In genomic region chr9:127869310-127870152, GRCh38 we compare ENCODE assay signal across 8 cellular contexts. TPM values are rescaled to one million over a fixed set of nuclear protein-coding genes. Genes with fewer than 3 reads are reported as not detected.
DNase-seq lines count a peak whose midpoint lies in the region; ATAC-seq and TF ChIP-seq lines count a peak whose summit lies in the region.

No MANE protein-coding gene starts in this region.

- no peak overlapping the region for H3K4me3 ChIP-seq in Karpas-422 (ENCODE audit: low read length)
- H3K4me3 ChIP-seq in RWPE2 (ENCODE audit: severe bottlenecking), result no peak overlapping the region
- no peak overlapping the region for H3K4me3 ChIP-seq in foreskin fibroblast (ENCODE audit: low read depth in 1 of 2, low read length in 2 of 2)
- H3K4me3 ChIP-seq in testis, result no peak overlapping the region

- H3K4me3 Mint-ChIP-seq in activated T-helper 2 cell treated with anti-CD3 and anti-CD28 coated beads, Interferon-gamma antibody, Interleukin-2, Interleukin-4, amounts not matched to agents 10 μg/mL and 5 μg/mL and 100 μg/mL, durations not matched to agents 14 hours and 24 hours and 36 hours (ENCODE audit: low read depth), result no peak overlapping the region

- H3K4me1 Mint-ChIP-seq in activated T-helper 2 cell treated with anti-CD3 and anti-CD28 coated beads, Interferon-gamma antibody, Interleukin-2, Interleukin-4, amounts not matched to agents 10 μg/mL and 5 μg/mL and 100 μg/mL, durations not matched to agents 14 hours and 24 hours and 36 hours (ENCODE audit: low read depth), result peaks cover 12% of the 10 kb centered on the region

- H3K27me3 ChIP-seq in Karpas-422 (ENCODE audit: low read length) (no peaks in the 10 kb centered on the region), RWPE2 (ENCODE audit: insufficient read depth, poor library complexity, severe bottlenecking) (no peaks in the 10 kb centered on the region), testis (no peaks in the 10 kb centered on the region)

- H3K27ac ChIP-seq in Karpas-422 (ENCODE audit: low read length) (no peak overlapping the region), RWPE2 (ENCODE audit: poor library complexity, severe bottlenecking) (no peak overlapping the region), testis (peak overlapping the region in 1 of 2 donors; percentile 83)

- H3K36me3 ChIP-seq in Karpas-422 (ENCODE audit: insufficient read depth, low read length) (no peaks in the 10 kb centered on the region), RWPE2 (ENCODE audit: low read depth) (peaks cover 4% of the 10 kb centered on the region; the same call in 1 of the 2 replicates), testis (ENCODE audit: low read depth, missing control alignments) (no peaks in the 10 kb centered on the region)

- no peak overlapping the region for H3K27ac Mint-ChIP-seq in activated T-helper 2 cell treated with anti-CD3 and anti-CD28 coated beads, Interferon-gamma antibody, Interleukin-2, Interleukin-4, amounts not matched to agents 10 μg/mL and 5 μg/mL and 100 μg/mL, durations not matched to agents 14 hours and 24 hours and 36 hours

- 44 to 70% methylated on average over 13 to 18 of the region's 18 CpGs for WGBS in testis, 2 donors

- no peaks in the 10 kb centered on the region for H3K9me2 ChIP-seq in Karpas-422 (replicated peaks; ENCODE audit: insufficient read depth, low read length)

- no peak overlapping the region for H3K9ac ChIP-seq in Karpas-422 (ENCODE audit: low read length)

- no peaks in the 10 kb centered on the region for H3K9me3 Mint-ChIP-seq in activated T-helper 2 cell treated with anti-CD3 and anti-CD28 coated beads, Interferon-gamma antibody, Interleukin-2, Interleukin-4, amounts not matched to agents 10 μg/mL and 5 μg/mL and 100 μg/mL, durations not matched to agents 14 hours and 24 hours and 36 hours

- ATAC-seq in RWPE2 (ENCODE audit: low read depth), result peak; percentile 87

- DNase-seq in NCI-H446 (lab: John Stamatoyannopoulos, UW) (peak; percentile 15 to 69), NCI-H446 treated with DMSO at 0.1 percent for 48 hours (lab: John Stamatoyannopoulos, UW) (no peak), Karpas-422 (peak; percentile 92), RWPE2 (ENCODE audit: low spot score) (no peak), foreskin fibroblast (peak; percentile 70 to 92), occipital lobe (lab: John Stamatoyannopoulos, UW) (peak; percentile 63), testis (peak; percentile 92)
- DNase-seq in activated T-helper 2 cell treated with anti-CD3 and anti-CD28 coated beads, Interferon-gamma antibody, Interleukin-2, Interleukin-4, amounts not matched to agents 10 μg/mL and 5 μg/mL and 100 μg/mL, durations not matched to agents 14 hours and 24 hours and 36 hours (ENCODE audit: low spot score), result peak; percentile 69

- no peaks in the 10 kb centered on the region for H4K20me1 ChIP-seq in Karpas-422 (ENCODE audit: insufficient read depth, low read depth, low read length)

- no peak for TF ChIP-seq POLR2A in testis (IDR thresholded peaks at IDR 0.05)

- H2AFZ ChIP-seq in Karpas-422 (ENCODE audit: low read length), result no peak overlapping the region

- H3K36me3 Mint-ChIP-seq in activated T-helper 2 cell treated with anti-CD3 and anti-CD28 coated beads, Interferon-gamma antibody, Interleukin-2, Interleukin-4, amounts not matched to agents 10 μg/mL and 5 μg/mL and 100 μg/mL, durations not matched to agents 14 hours and 24 hours and 36 hours (ENCODE audit: low read depth), result peaks cover 8% of the 10 kb centered on the region

- no peaks in the 10 kb centered on the region for H3K9me3 ChIP-seq in Karpas-422 (ENCODE audit: low read length)
- no peaks in the 10 kb centered on the region for H3K9me3 ChIP-seq in RWPE2 (ENCODE audit: severe bottlenecking)
- no peaks in the 10 kb centered on the region for H3K9me3 ChIP-seq in testis

- no peak overlapping the region for H3K4me2 ChIP-seq in Karpas-422 (ENCODE audit: low read depth, low read length, poor library complexity, severe bottlenecking)

- H3K4me1 ChIP-seq in Karpas-422 (ENCODE audit: low read length), result no peaks in the 10 kb centered on the region
- peaks cover 7% of the 10 kb centered on the region for H3K4me1 ChIP-seq in RWPE2 (ENCODE audit: insufficient read depth, poor library complexity, severe bottlenecking)
- peaks cover 44% of the 10 kb centered on the region for H3K4me1 ChIP-seq in testis

- intact Hi-C loops in activated T-helper 2 cell treated with anti-CD3 and anti-CD28 coated beads, Interferon-gamma antibody, Interleukin-2, Interleukin-4, amounts not matched to agents 10 μg/mL and 5 μg/mL and 100 μg/mL, durations not matched to agents 14 hours and 24 hours and 36 hours (cut with micrococcal nuclease), result loop anchor here (2.0 to 5.0 kb wide), 2 partner anchors 48 to 135 kb away; partner anchors contain the start of genes ST6GALNAC4 and TOR2A
- intact Hi-C loops in testis (cut with DNase I; ENCODE audit: low total_unique reads), result loop anchor here (10.0 kb wide), 2 partner anchors 85 to 135 kb away; partner anchors contain the start of genes CDK9 and TOR2A

- H3K27me3 Mint-ChIP-seq in activated T-helper 2 cell treated with anti-CD3 and anti-CD28 coated beads, Interferon-gamma antibody, Interleukin-2, Interleukin-4, amounts not matched to agents 10 μg/mL and 5 μg/mL and 100 μg/mL, durations not matched to agents 14 hours and 24 hours and 36 hours (ENCODE audit: low read depth), result no peaks in the 10 kb centered on the region

- TF ChIP-seq CTCF in RWPE2 (IDR thresholded peaks at IDR 0.05; ENCODE audit: poor library complexity, severe bottlenecking) (peak; percentile 86), foreskin fibroblast (IDR thresholded peaks at IDR 0.05; ENCODE audit: low read depth, low read length) (peak; percentile 84), testis (IDR thresholded peaks at IDR 0.05) (peak; percentile 75 to 94 (median 92))

- no peaks in the 10 kb centered on the region for H3K79me2 ChIP-seq in Karpas-422 (ENCODE audit: low read length)

RNA-seq across cellular contexts. Expression of gene AK1, which starts 7.9 kb away (rescaled TPM):
- 1.0 and 32.6 TPM in 2 replicates for total RNA-seq in Karpas-422 (2014; rRNA removed; shearing (Covaris generic); ENCODE audit: low replicate concordance)
- total RNA-seq in activated T-helper 2 cell treated with anti-CD3 and anti-CD28 coated beads, Interferon-gamma antibody, Interleukin-2, Interleukin-4, amounts not matched to agents 10 μg/mL and 5 μg/mL and 100 μg/mL, durations not matched to agents 14 hours and 24 hours and 36 hours, result 19.6 and 21.0 TPM in 2 replicates
- total RNA-seq in occipital lobe (28.4 TPM), testis (100 to 1,000 TPM in 1 of 2 donors, 10 to 100 TPM in 1; 86.7 to 103 TPM)
- polyA plus RNA-seq in testis (ENCODE audit: insufficient read depth, low read depth, low replicate concordance), result 154 TPM

RNA-seq across cellular contexts. Expression of gene ENG, which starts 15.1 kb away (rescaled TPM):
- total RNA-seq in Karpas-422 (2014; rRNA removed; shearing (Covaris generic); ENCODE audit: low replicate concordance), result not detected in 2 replicates
- total RNA-seq in activated T-helper 2 cell treated with anti-CD3 and anti-CD28 coated beads, Interferon-gamma antibody, Interleukin-2, Interleukin-4, amounts not matched to agents 10 μg/mL and 5 μg/mL and 100 μg/mL, durations not matched to agents 14 hours and 24 hours and 36 hours, result 27.5 and 28.1 TPM in 2 replicates
- total RNA-seq in occipital lobe (0.16 TPM), testis (100 to 1,000 TPM; 132 to 214 TPM)
- polyA plus RNA-seq in testis (ENCODE audit: insufficient read depth, low read depth, low replicate concordance), result 144 TPM

RNA-seq across cellular contexts. Expression of gene ST6GALNAC6, which starts 29.9 kb away (rescaled TPM):
- 21.7 and 55.7 TPM in 2 replicates for total RNA-seq in Karpas-422 (2014; rRNA removed; shearing (Covaris generic); ENCODE audit: low replicate concordance)
- 60.3 and 60.7 TPM in 2 replicates for total RNA-seq in activated T-helper 2 cell treated with anti-CD3 and anti-CD28 coated beads, Interferon-gamma antibody, Interleukin-2, Interleukin-4, amounts not matched to agents 10 μg/mL and 5 μg/mL and 100 μg/mL, durations not matched to agents 14 hours and 24 hours and 36 hours
- total RNA-seq in occipital lobe (31.8 TPM), testis (10 to 100 TPM; 46.3 to 70.3 TPM)
- polyA plus RNA-seq in testis (ENCODE audit: insufficient read depth, low read depth, low replicate concordance), result 43.0 TPM

RNA-seq across cellular contexts. Expression of gene ST6GALNAC4, which starts 47.3 kb away (rescaled TPM):
- 23.5 and 41.6 TPM in 2 replicates for total RNA-seq in Karpas-422 (2014; rRNA removed; shearing (Covaris generic); ENCODE audit: low replicate concordance)
- 25.6 and 28.7 TPM in 2 replicates for total RNA-seq in activated T-helper 2 cell treated with anti-CD3 and anti-CD28 coated beads, Interferon-gamma antibody, Interleukin-2, Interleukin-4, amounts not matched to agents 10 μg/mL and 5 μg/mL and 100 μg/mL, durations not matched to agents 14 hours and 24 hours and 36 hours
- 10.5 TPM for total RNA-seq in occipital lobe
- total RNA-seq in testis, result 10 to 100 TPM; 18.8 to 24.7 TPM
- 10.3 TPM for polyA plus RNA-seq in testis (ENCODE audit: insufficient read depth, low read depth, low replicate concordance)

Comparison
In these comparisons a context has a peak if more than half of its experiments do, and no peak if none do; other contexts are left out.
1. DNase-seq: peak in NCI-H446 (2 of 2), Karpas-422 (single experiment), activated T-helper 2 cell treated with anti-CD3 and anti-CD28 coated beads, Interferon-gamma antibody, Interleukin-2, Interleukin-4, amounts not matched to agents 10 μg/mL and 5 μg/mL and 100 μg/mL, durations not matched to agents 14 hours and 24 hours and 36 hours (single experiment), foreskin fibroblast (2 of 2), occipital lobe (single experiment) and testis (single experiment); none in NCI-H446 treated with DMSO at 0.1 percent for 48 hours (single experiment) and RWPE2 (single experiment).
2. RNA of gene ENG, which starts 15.1 kb away (total RNA-seq): 132 to 214 TPM in testis and 27.5 to 28.1 TPM in activated T-helper 2 cell treated with anti-CD3 and anti-CD28 coated beads, Interferon-gamma antibody, Interleukin-2, Interleukin-4, amounts not matched to agents 10 μg/mL and 5 μg/mL and 100 μg/mL, durations not matched to agents 14 hours and 24 hours and 36 hours; 0.16 TPM in occipital lobe (single experiment) and not detected in Karpas-422; every median in the first group is over 10 times any median in the second.
3. Peak in every context shown above with its lines, with median percentiles within 50 percentile points of each other: CTCF ChIP-seq.